9 cellular contexts compared by ENCODE assay signal in genomic region chr9:4235951-4236804, GRCh38.
DNase-seq lines count a peak whose midpoint lies in the region; ATAC-seq, FAIRE-seq and TF ChIP-seq lines count a peak whose summit lies in the region.
"Had no signal": no experiment of that assay in that cellular context is flagged by ENCODE, and none has a peak within 500 bp of the region (broad histone marks: within the 10 kb centered on the region; RNA-seq: fewer than 3 reads in every experiment).

No MANE protein-coding gene starts in this region.

- H3K27me3 ChIP-seq in breast epithelium (no peaks in the 10 kb centered on the region), lower lobe of right lung (ENCODE audit: low read depth) (no peaks in the 10 kb centered on the region), esophagus squamous epithelium (no peaks in the 10 kb centered on the region)

- H3K4me1 ChIP-seq in breast epithelium (no peaks in the 10 kb centered on the region), lower lobe of right lung (peaks cover 8% of the 10 kb centered on the region), esophagus squamous epithelium (peaks cover 0 to 6% (median 0%) of the 10 kb centered on the region in 3 donors)

- TF ChIP-seq CTCF in breast epithelium (IDR thresholded peaks at IDR 0.05): no peak
- no peak for TF ChIP-seq CTCF in lower lobe of right lung (IDR thresholded peaks at IDR 0.05)
- TF ChIP-seq CTCF in esophagus squamous epithelium (IDR thresholded peaks at IDR 0.05): no peak
- TF ChIP-seq CTCF in D721Med (IDR thresholded peaks at IDR 0.05; ENCODE audit: insufficient read depth, missing control alignments): no peak

- peak; percentile 63 to 81 for ATAC-seq in lower lobe of right lung
- no peak for ATAC-seq in HG02840 (IDR thresholded peaks at IDR 0.05; ENCODE audit: low FRiP score, unreplicated experiment)

- H3K9me3 ChIP-seq in breast epithelium (no peaks in the 10 kb centered on the region), lower lobe of right lung (no peaks in the 10 kb centered on the region), esophagus squamous epithelium (peaks cover 0 to 7% (median 0%) of the 10 kb centered on the region in 3 donors)

- DNase-seq in AG08396 (ENCODE audit: low spot score): peak; percentile 30
- DNase-seq in HPDE6-E6E7 (ENCODE audit: extremely low spot score): peak; percentile 27
- DNase-seq in breast epithelium (ENCODE audit: low spot score in 2 of 2): no peak
- no peak for DNase-seq in lower lobe of right lung
- DNase-seq in islet precursor cell: no peak
- no peak for DNase-seq in esophagus squamous epithelium (lab: John Stamatoyannopoulos, UW)
- no peak for DNase-seq in D721Med (ENCODE audit: insufficient read length, low spot score)
- DNase-seq: left cardiac atrium had no signal

- TF ChIP-seq POLR2A in breast epithelium (IDR thresholded peaks at IDR 0.05) (no peak), esophagus squamous epithelium (IDR thresholded peaks at IDR 0.05) (no peak)

- 39 to 41% methylated on average over 4 to 5 of the region's 5 CpGs for WGBS in esophagus squamous epithelium, 2 donors

- H3K36me3 ChIP-seq in breast epithelium: no peaks in the 10 kb centered on the region
- no peaks in the 10 kb centered on the region for H3K36me3 ChIP-seq in lower lobe of right lung
- no peaks in the 10 kb centered on the region for H3K36me3 ChIP-seq in esophagus squamous epithelium

- H3K27ac ChIP-seq in breast epithelium: peak overlapping the region; percentile 69 to 74
- peak overlapping the region; percentile 37 for H3K27ac ChIP-seq in lower lobe of right lung
- H3K27ac ChIP-seq in esophagus squamous epithelium: no peak overlapping the region

- intact Hi-C loops in breast epithelium (cut with DNase I; ENCODE audit: low total_unique reads) (no loop called here), lower lobe of right lung (cut with DNase I) (loop anchor here (10.0 kb wide), 1 partner anchor 49 kb away; no protein-coding TSS in a partner anchor), esophagus squamous epithelium (cut with DNase I) (loop anchor here (10.0 kb wide), 1 partner anchor 771 kb away; no protein-coding TSS in a partner anchor)

- no peak for FAIRE-seq in D721Med (lab: Jason Lieb, UNC)

- H3K4me3 ChIP-seq in breast epithelium (no peak overlapping the region), lower lobe of right lung (no peak overlapping the region), esophagus squamous epithelium (no peak overlapping the region)

Comparison
In these comparisons a context has a peak if more than half of its experiments do, and no peak if none do; other contexts are left out.
1. DNase-seq: peak in AG08396 (single experiment) and HPDE6-E6E7 (single experiment); none in breast epithelium (0 of 2), lower lobe of right lung (single experiment), islet precursor cell (single experiment), esophagus squamous epithelium (single experiment) and D721Med (single experiment).
2. H3K27ac ChIP-seq: peak in breast epithelium (2 of 2) and lower lobe of right lung (single experiment); none in esophagus squamous epithelium (0 of 4).